Comparison of ENCODE assay signal across 8 cellular contexts in the genomic region with DNA sequence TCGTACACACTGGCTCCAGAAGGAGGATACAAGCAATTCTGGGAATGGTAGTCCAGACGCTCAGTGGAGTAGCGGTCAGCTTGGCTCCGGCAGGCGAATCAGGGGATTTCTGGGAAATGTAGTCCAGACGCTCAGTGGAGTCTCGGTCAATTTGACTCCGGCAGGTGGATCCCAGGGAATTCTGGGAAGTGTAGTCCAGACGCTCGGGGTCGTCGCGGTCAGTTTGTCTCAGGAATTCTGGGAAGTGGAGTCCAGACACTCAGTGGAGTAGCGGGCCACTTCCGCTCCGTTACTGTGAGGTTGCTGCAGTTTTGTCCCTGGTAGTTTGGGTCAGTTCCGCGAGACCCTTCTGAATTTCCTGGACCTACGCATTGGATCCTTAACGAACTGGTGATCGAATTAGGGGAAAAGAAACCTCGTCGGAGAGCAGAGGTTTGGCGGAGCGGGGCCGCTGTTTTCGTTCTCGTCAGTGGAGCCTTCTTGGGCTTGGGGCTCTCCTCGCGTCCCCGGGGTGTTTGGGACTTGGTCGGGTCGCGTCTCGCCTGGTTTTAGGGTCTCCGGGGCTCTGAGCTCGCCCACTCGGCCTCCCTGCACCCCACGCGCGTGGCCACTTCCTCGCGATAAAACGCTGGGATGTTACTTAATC. TPM values are rescaled to one million over a fixed set of nuclear protein-coding genes. Genes with fewer than 3 reads are reported as not detected.
DNase-seq lines count a peak whose midpoint lies in the region; ATAC-seq and TF ChIP-seq lines count a peak whose summit lies in the region.

Gene ZNF225 (plus strand): TSS at position 262 of the 646 bp plus-strand sequence. CDS start 2,429 bp downstream, outside the sequence.

- TF ChIP-seq CTCF in DND-41 (IDR thresholded peaks at IDR 0.05; ENCODE audit: borderline replicate concordance, extremely low read depth, low read length, poor library complexity, severe bottlenecking) = no peak

- peak within 1 kb of the TSS; percentile 91 to 95 for H3K4me3 ChIP-seq in DND-41 (ENCODE audit: low read depth in 1 of 2, low read length in 2 of 2)

- DNase-seq in DND-41 (peak; percentile 93), RKO (ENCODE audit: low spot score) (peak; percentile 99), fibroblast of peridontal ligament (ENCODE audit: extremely low read depth) (peak; percentile 99)
- peak; percentile 52 to 92 (median 82) for DNase-seq in naive thymus-derived CD8-positive, alpha-beta T cell
- peak; percentile 90 for DNase-seq in stimulated activated naive B cell treated with anti-CD40 and anti-IgM and Interleukin-4, amounts not matched to agents 10 μg/mL and 1 μg/mL and 100 μg/mL, for 72 hours

- no peaks in the 10 kb centered on the region for H4K20me1 ChIP-seq in DND-41 (ENCODE audit: insufficient read depth, low read length)

- POLR2A ChIA-PET in naive thymus-derived CD8-positive, alpha-beta T cell (lab: Charles Lee) = interaction anchor here (0.8 to 2.1 kb wide), 3 partner anchors 52 to 286 kb away, joined by 3 to 7 read pairs (median 3); partner anchors contain the start of genes ZNF226, ZNF235 and ZNF283

- H3K36me3 ChIP-seq in DND-41 (ENCODE audit: insufficient read depth, low read length) = peaks cover 28% of the 10 kb centered on the region
- H3K36me3 ChIP-seq in KOPT-K1 (ENCODE audit: insufficient read depth, low read length) = peaks cover 17% of the 10 kb centered on the region

- H3K9me3 ChIP-seq in DND-41 (ENCODE audit: insufficient read depth, low read length, severe bottlenecking) (no peaks in the 10 kb centered on the region), KOPT-K1 (ENCODE audit: insufficient read depth, low read length, poor library complexity, severe bottlenecking) (peaks cover 9% of the 10 kb centered on the region)

- H3K36me3 Mint-ChIP-seq in activated T-helper 17 cell treated with anti-CD3 and anti-CD28 coated beads, Interleukin-2, amount 50 U/mL, for 72 hours (ENCODE audit: low read depth) = peaks cover 8% of the 10 kb centered on the region
- H3K36me3 Mint-ChIP-seq in naive thymus-derived CD8-positive, alpha-beta T cell = peaks cover 17 to 33% (median 20%) of the 10 kb centered on the region in 3 donors
- H3K36me3 Mint-ChIP-seq in stimulated activated naive B cell treated with anti-CD40 and anti-IgM and Interleukin-4, amounts not matched to agents 10 μg/mL and 1 μg/mL and 100 μg/mL, for 72 hours = peaks cover 19 to 50% of the 10 kb centered on the region in 2 donors

- no peaks in the 10 kb centered on the region for H3K27me3 Mint-ChIP-seq in activated T-helper 17 cell treated with anti-CD3 and anti-CD28 coated beads, Interleukin-2, amount 50 U/mL, for 72 hours
- H3K27me3 Mint-ChIP-seq in naive thymus-derived CD8-positive, alpha-beta T cell = no peaks in the 10 kb centered on the region
- H3K27me3 Mint-ChIP-seq in stimulated activated naive B cell treated with anti-CD40 and anti-IgM and Interleukin-4, amounts not matched to agents 10 μg/mL and 1 μg/mL and 100 μg/mL, for 72 hours = no peaks in the 10 kb centered on the region

- peaks cover 9% of the 10 kb centered on the region for H3K9me3 Mint-ChIP-seq in activated T-helper 17 cell treated with anti-CD3 and anti-CD28 coated beads, Interleukin-2, amount 50 U/mL, for 72 hours
- H3K9me3 Mint-ChIP-seq in naive thymus-derived CD8-positive, alpha-beta T cell = peaks cover 0 to 39% (median 20%) of the 10 kb centered on the region in 9 donors
- H3K9me3 Mint-ChIP-seq in stimulated activated naive B cell treated with anti-CD40 and anti-IgM and Interleukin-4, amounts not matched to agents 10 μg/mL and 1 μg/mL and 100 μg/mL, for 72 hours = peaks cover 14% of the 10 kb centered on the region in 2 donors

- peak within 1 kb of the TSS; percentile 78 for H3K27ac ChIP-seq in DND-41 (ENCODE audit: low read length)
- H3K27ac ChIP-seq in KOPT-K1 (ENCODE audit: low read depth, low read length, poor library complexity, severe bottlenecking) = peak within 1 kb of the TSS; percentile 60

- H3K27ac Mint-ChIP-seq in activated T-helper 17 cell treated with anti-CD3 and anti-CD28 coated beads, Interleukin-2, amount 50 U/mL, for 72 hours = peak within 1 kb of the TSS; percentile 88
- peak within 1 kb of the TSS; percentile 87 to 97 (median 94) for H3K27ac Mint-ChIP-seq in naive thymus-derived CD8-positive, alpha-beta T cell
- H3K27ac Mint-ChIP-seq in stimulated activated naive B cell treated with anti-CD40 and anti-IgM and Interleukin-4, amounts not matched to agents 10 μg/mL and 1 μg/mL and 100 μg/mL, for 72 hours = peak within 1 kb of the TSS; percentile 93

- peak within 1 kb of the TSS; percentile 96 for H3K4me3 Mint-ChIP-seq in activated T-helper 17 cell treated with anti-CD3 and anti-CD28 coated beads, Interleukin-2, amount 50 U/mL, for 72 hours
- H3K4me3 Mint-ChIP-seq in naive thymus-derived CD8-positive, alpha-beta T cell = peak within 1 kb of the TSS; percentile 96 to 100 (median 100)
- H3K4me3 Mint-ChIP-seq in stimulated activated naive B cell treated with anti-CD40 and anti-IgM and Interleukin-4, amounts not matched to agents 10 μg/mL and 1 μg/mL and 100 μg/mL, for 72 hours = peak within 1 kb of the TSS; percentile 96 to 99

- peak within 1 kb of the TSS; percentile 63 for H3K9ac ChIP-seq in DND-41 (ENCODE audit: low read depth, low read length)

- H3K4me2 ChIP-seq in DND-41 (ENCODE audit: insufficient read depth, low read length) = peak within 1 kb of the TSS; percentile 90

- peaks cover 33% of the 10 kb centered on the region for H3K4me1 ChIP-seq in DND-41 (ENCODE audit: insufficient read depth, low read length)

- ATAC-seq in DND-41 (ENCODE audit: insufficient read depth, low read depth) (peak; percentile 97), GM21786 (IDR thresholded peaks at IDR 0.05; ENCODE audit: unreplicated experiment) (peak; percentile 92)
- peak; percentile 92 for ATAC-seq in activated T-helper 17 cell treated with anti-CD3 and anti-CD28 coated beads, Interleukin-2, amount 50 U/mL, for 72 hours (replicated peaks)
- peak; percentile 97 for ATAC-seq in naive thymus-derived CD8-positive, alpha-beta T cell
- peak; percentile 94 to 96 for ATAC-seq in stimulated activated naive B cell treated with anti-CD40 and anti-IgM and Interleukin-4, amounts not matched to agents 10 μg/mL and 1 μg/mL and 100 μg/mL, for 72 hours (replicated peaks)

- peak within 1 kb of the TSS; percentile 99 for H2AFZ ChIP-seq in DND-41 (ENCODE audit: low read depth, low read length)

- no peaks in the 10 kb centered on the region for H3K27me3 ChIP-seq in DND-41 (ENCODE audit: insufficient read depth, low read length, poor library complexity)

- peaks cover 5% of the 10 kb centered on the region for H3K4me1 Mint-ChIP-seq in activated T-helper 17 cell treated with anti-CD3 and anti-CD28 coated beads, Interleukin-2, amount 50 U/mL, for 72 hours
- peaks cover 7 to 37% (median 31%) of the 10 kb centered on the region in 4 donors for H3K4me1 Mint-ChIP-seq in naive thymus-derived CD8-positive, alpha-beta T cell
- H3K4me1 Mint-ChIP-seq in stimulated activated naive B cell treated with anti-CD40 and anti-IgM and Interleukin-4, amounts not matched to agents 10 μg/mL and 1 μg/mL and 100 μg/mL, for 72 hours = peaks cover 8 to 17% of the 10 kb centered on the region in 2 donors

- peaks cover 17% of the 10 kb centered on the region for H3K79me2 ChIP-seq in DND-41 (ENCODE audit: insufficient read depth, low read length)

RNA-seq across cellular contexts. Expression of gene ZNF225, which starts in this region (rescaled TPM):
- 1 to 10 TPM; 1.5 to 3.5 TPM for total RNA-seq in activated T-helper 17 cell treated with anti-CD3 and anti-CD28 coated beads, Interleukin-2, amount 50 U/mL, for 72 hours
- 10 to 100 TPM; 11.0 to 11.3 TPM for total RNA-seq in naive thymus-derived CD8-positive, alpha-beta T cell
- 1 to 10 TPM; 1.0 to 3.3 (median 3.1) TPM for polyA plus RNA-seq in naive thymus-derived CD8-positive, alpha-beta T cell

Comparison
In these comparisons a context has a peak if more than half of its experiments do, and no peak if none do; other contexts are left out.
1. Peak in every context shown above with its lines: DNase-seq, ATAC-seq, H3K4me3 ChIP-seq and H3K27ac ChIP-seq.